ENCODE assay signal across 23 cellular contexts in the genomic region with DNA sequence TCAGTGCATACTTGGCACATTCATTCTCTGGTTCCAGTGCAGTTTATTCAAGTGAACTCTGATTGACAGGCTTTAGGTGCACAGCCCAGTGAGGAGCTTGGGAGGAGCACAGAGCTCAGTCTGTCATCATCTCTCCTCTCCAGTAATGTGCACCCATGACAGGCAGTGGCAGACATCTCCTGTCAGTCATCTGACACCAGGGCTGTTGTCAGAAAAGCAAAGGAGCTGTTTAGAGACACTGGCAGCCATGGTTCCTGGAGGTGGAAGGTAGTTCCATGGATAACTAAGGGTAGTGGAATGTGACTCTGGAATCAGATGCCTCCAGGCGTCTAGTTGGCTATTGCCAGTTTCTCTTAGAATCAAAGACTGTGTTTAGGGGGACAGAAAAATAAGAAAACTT.
DNase-seq lines count a peak whose midpoint lies in the region; ATAC-seq and TF ChIP-seq lines count a peak whose summit lies in the region.
"Had no signal": no experiment of that assay in that cellular context is flagged by ENCODE, and none has a peak within 500 bp of the region (broad histone marks: within the 10 kb centered on the region; RNA-seq: fewer than 3 reads in every experiment).

No MANE protein-coding gene starts in this region.

- H3K9ac ChIP-seq in neural cell (ENCODE audit: low read length) = no peak overlapping the region
- H3K9ac ChIP-seq: BLaER1 had no signal

- TF ChIP-seq CTCF in esophagus muscularis mucosa (IDR thresholded peaks at IDR 0.05) (no peak), neural cell (IDR thresholded peaks at IDR 0.05; ENCODE audit: poor library complexity, severe bottlenecking) (no peak)

- DNase-seq in activated CD4-positive, alpha-beta T cell treated with anti-CD3 and anti-CD28 coated beads, Interleukin-2, amount 10 ng/mL, durations not matched to agents 24 days and 14 days = peak; percentile 28
- no peak for DNase-seq in activated CD4-positive, alpha-beta T cell treated with anti-CD3 and anti-CD28 coated beads for 1 hour
- peak; percentile 62 for DNase-seq in esophagus muscularis mucosa (ENCODE audit: extremely low spot score)
- DNase-seq: 8988T; ACHN; BE2C; C1 segment of cervical spinal cord; CD4-positive, alpha-beta memory T cell; CD4-positive, CD25-positive, alpha-beta regulatory T cell; CD8-positive, alpha-beta memory T cell; COR-L47; DMS 273 treated with DMSO at 0.1 percent for 48 hours; DMS153; DMS53; DMS79; DND-41; EL; GF-D8 had no signal

- peaks cover 7% of the 10 kb centered on the region for H3K9me3 Mint-ChIP-seq in activated CD4-positive, alpha-beta T cell treated with anti-CD3 and anti-CD28 coated beads, Interleukin-2, amount 10 ng/mL, durations not matched to agents 24 days and 14 days

- H3K36me3 ChIP-seq in esophagus muscularis mucosa (no peaks in the 10 kb centered on the region), neural cell (ENCODE audit: insufficient read depth, low read length) (no peaks in the 10 kb centered on the region)
- H3K36me3 ChIP-seq: BE2C, BLaER1 had no signal

- no peak overlapping the region for H2AFZ ChIP-seq in neural cell (ENCODE audit: low read depth, low read length)

- ATAC-seq in HG02981 (IDR thresholded peaks at IDR 0.05; ENCODE audit: unreplicated experiment) = no peak
- ATAC-seq in GM18511 (IDR thresholded peaks at IDR 0.05; ENCODE audit: unreplicated experiment) = no peak

- no peak overlapping the region for H3K4me2 ChIP-seq in neural cell (ENCODE audit: low read length)
- H3K4me2 ChIP-seq: BLaER1 had no signal

- H3K4me3 ChIP-seq in esophagus muscularis mucosa (no peak overlapping the region), neural cell (ENCODE audit: low read length) (no peak overlapping the region)
- H3K4me3 ChIP-seq: BLaER1 had no signal

- H3K27ac ChIP-seq in esophagus muscularis mucosa (replicated peaks in 1 of 4) (no peak overlapping the region), neural cell (ENCODE audit: low read length) (no peak overlapping the region)
- H3K27ac ChIP-seq: BLaER1 had no signal

- H3K27ac Mint-ChIP-seq in activated CD4-positive, alpha-beta T cell treated with anti-CD3 and anti-CD28 coated beads, Interleukin-2, amount 10 ng/mL, durations not matched to agents 24 days and 14 days = no peak overlapping the region
- H3K27ac Mint-ChIP-seq: CD14-positive monocyte; CD4-positive, alpha-beta memory T cell; CD4-positive, CD25-positive, alpha-beta regulatory T cell; CD8-positive, alpha-beta memory T cell had no signal

- no peaks in the 10 kb centered on the region for H3K4me1 ChIP-seq in esophagus muscularis mucosa
- H3K4me1 ChIP-seq: BE2C, BLaER1 had no signal

- H3K9me3 ChIP-seq in esophagus muscularis mucosa (no peaks in the 10 kb centered on the region), neural cell (ENCODE audit: low read length) (no peaks in the 10 kb centered on the region)
- H3K9me3 ChIP-seq: BE2C had no signal

- no peaks in the 10 kb centered on the region for H3K27me3 ChIP-seq in esophagus muscularis mucosa
- no peaks in the 10 kb centered on the region for H3K27me3 ChIP-seq in neural cell (ENCODE audit: insufficient read depth, low read depth, low read length)
- H3K27me3 ChIP-seq: BE2C, BLaER1 had no signal

- H3K27me3 Mint-ChIP-seq in activated CD4-positive, alpha-beta T cell treated with anti-CD3 and anti-CD28 coated beads, Interleukin-2, amount 10 ng/mL, durations not matched to agents 24 days and 14 days = no peaks in the 10 kb centered on the region
- H3K27me3 Mint-ChIP-seq: CD4-positive, alpha-beta memory T cell; CD4-positive, CD25-positive, alpha-beta regulatory T cell had no signal

- WGBS in esophagus muscularis mucosa = 89% methylated on average over 1 of the region's 1 CpG

- no peak overlapping the region for H3K4me3 Mint-ChIP-seq in activated CD4-positive, alpha-beta T cell treated with anti-CD3 and anti-CD28 coated beads, Interleukin-2, amount 10 ng/mL, durations not matched to agents 24 days and 14 days
- H3K4me3 Mint-ChIP-seq: CD14-positive monocyte; CD4-positive, alpha-beta memory T cell; CD4-positive, CD25-positive, alpha-beta regulatory T cell; CD8-positive, alpha-beta memory T cell had no signal

- no peaks in the 10 kb centered on the region for H3K79me2 ChIP-seq in neural cell (replicated peaks; ENCODE audit: insufficient read depth, low read length)

- no peak for TF ChIP-seq POLR2A in esophagus muscularis mucosa (IDR thresholded peaks at IDR 0.05; ENCODE audit: low read depth)

- H3K9me2 ChIP-seq in neural cell (ENCODE audit: insufficient read depth, low read length) = no peaks in the 10 kb centered on the region

- TF ChIP-seq EP300 in esophagus muscularis mucosa (IDR thresholded peaks at IDR 0.05) = no peak
- TF ChIP-seq EP300 in neural cell (conservative IDR thresholded peaks at IDR 0.05; ENCODE audit: poor library complexity, severe bottlenecking) = peak; percentile 98

- no peaks in the 10 kb centered on the region for H3F3A ChIP-seq in neural cell (ENCODE audit: insufficient read depth, low read length, poor library complexity, severe bottlenecking)

- H3K36me3 Mint-ChIP-seq in activated CD4-positive, alpha-beta T cell treated with anti-CD3 and anti-CD28 coated beads, Interleukin-2, amount 10 ng/mL, durations not matched to agents 24 days and 14 days (ENCODE audit: low read depth) = no peaks in the 10 kb centered on the region
- H3K36me3 Mint-ChIP-seq: CD14-positive monocyte; CD4-positive, alpha-beta memory T cell; CD4-positive, CD25-positive, alpha-beta regulatory T cell; CD8-positive, alpha-beta memory T cell had no signal

- H3K4me1 Mint-ChIP-seq in activated CD4-positive, alpha-beta T cell treated with anti-CD3 and anti-CD28 coated beads, Interleukin-2, amount 10 ng/mL, durations not matched to agents 24 days and 14 days = no peaks in the 10 kb centered on the region
- H3K4me1 Mint-ChIP-seq: CD14-positive monocyte; CD4-positive, alpha-beta memory T cell; CD4-positive, CD25-positive, alpha-beta regulatory T cell; CD8-positive, alpha-beta memory T cell had no signal

- intact Hi-C loops in activated CD4-positive, alpha-beta T cell treated with anti-CD3 and anti-CD28 coated beads, Interleukin-2, amount 10 ng/mL, durations not matched to agents 24 days and 14 days (cut with micrococcal nuclease) = no loop called here
- intact Hi-C loops in esophagus muscularis mucosa (cut with DNase I) = no loop called here

- no peak for TF ChIP-seq RAD21 in neural cell (conservative IDR thresholded peaks at IDR 0.05)

- no peaks in the 10 kb centered on the region for H4K20me1 ChIP-seq in neural cell (ENCODE audit: insufficient read depth)
- H4K20me1 ChIP-seq: BLaER1 had no signal

TF ChIP-seq in neural cell, 6 proteins besides CTCF, POLR2A, EP300 and RAD21:
- TF ChIP-seq MXI1 (conservative IDR thresholded peaks at IDR 0.05; ENCODE audit: poor library complexity, severe bottlenecking) = no peak
- no peak for TF ChIP-seq EZH2 (IDR thresholded peaks at IDR 0.05; ENCODE audit: borderline replicate concordance, insufficient read depth, low read length, poor library complexity, severe bottlenecking)
- TF ChIP-seq SMC3 (conservative IDR thresholded peaks at IDR 0.05; ENCODE audit: poor library complexity) = no peak
- TF ChIP-seq, protein P1, sequence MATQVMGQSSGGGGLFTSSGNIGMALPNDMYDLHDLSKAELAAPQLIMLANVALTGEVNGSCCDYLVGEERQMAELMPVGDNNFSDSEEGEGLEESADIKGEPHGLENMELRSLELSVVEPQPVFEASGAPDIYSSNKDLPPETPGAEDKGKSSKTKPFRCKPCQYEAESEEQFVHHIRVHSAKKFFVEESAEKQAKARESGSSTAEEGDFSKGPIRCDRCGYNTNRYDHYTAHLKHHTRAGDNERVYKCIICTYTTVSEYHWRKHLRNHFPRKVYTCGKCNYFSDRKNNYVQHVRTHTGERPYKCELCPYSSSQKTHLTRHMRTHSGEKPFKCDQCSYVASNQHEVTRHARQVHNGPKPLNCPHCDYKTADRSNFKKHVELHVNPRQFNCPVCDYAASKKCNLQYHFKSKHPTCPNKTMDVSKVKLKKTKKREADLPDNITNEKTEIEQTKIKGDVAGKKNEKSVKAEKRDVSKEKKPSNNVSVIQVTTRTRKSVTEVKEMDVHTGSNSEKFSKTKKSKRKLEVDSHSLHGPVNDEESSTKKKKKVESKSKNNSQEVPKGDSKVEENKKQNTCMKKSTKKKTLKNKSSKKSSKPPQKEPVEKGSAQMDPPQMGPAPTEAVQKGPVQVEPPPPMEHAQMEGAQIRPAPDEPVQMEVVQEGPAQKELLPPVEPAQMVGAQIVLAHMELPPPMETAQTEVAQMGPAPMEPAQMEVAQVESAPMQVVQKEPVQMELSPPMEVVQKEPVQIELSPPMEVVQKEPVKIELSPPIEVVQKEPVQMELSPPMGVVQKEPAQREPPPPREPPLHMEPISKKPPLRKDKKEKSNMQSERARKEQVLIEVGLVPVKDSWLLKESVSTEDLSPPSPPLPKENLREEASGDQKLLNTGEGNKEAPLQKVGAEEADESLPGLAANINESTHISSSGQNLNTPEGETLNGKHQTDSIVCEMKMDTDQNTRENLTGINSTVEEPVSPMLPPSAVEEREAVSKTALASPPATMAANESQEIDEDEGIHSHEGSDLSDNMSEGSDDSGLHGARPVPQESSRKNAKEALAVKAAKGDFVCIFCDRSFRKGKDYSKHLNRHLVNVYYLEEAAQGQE (IDR thresholded peaks at IDR 0.05; ENCODE audit: borderline replicate concordance) = no peak
- no peak for TF ChIP-seq TAF1 (IDR thresholded peaks at IDR 0.05; ENCODE audit: low read depth)
- peak; percentile 92 for TF ChIP-seq POLR2AphosphoS5 (IDR thresholded peaks at IDR 0.05)
